ENCODE assay signal across 8 cellular contexts in the genomic region with DNA sequence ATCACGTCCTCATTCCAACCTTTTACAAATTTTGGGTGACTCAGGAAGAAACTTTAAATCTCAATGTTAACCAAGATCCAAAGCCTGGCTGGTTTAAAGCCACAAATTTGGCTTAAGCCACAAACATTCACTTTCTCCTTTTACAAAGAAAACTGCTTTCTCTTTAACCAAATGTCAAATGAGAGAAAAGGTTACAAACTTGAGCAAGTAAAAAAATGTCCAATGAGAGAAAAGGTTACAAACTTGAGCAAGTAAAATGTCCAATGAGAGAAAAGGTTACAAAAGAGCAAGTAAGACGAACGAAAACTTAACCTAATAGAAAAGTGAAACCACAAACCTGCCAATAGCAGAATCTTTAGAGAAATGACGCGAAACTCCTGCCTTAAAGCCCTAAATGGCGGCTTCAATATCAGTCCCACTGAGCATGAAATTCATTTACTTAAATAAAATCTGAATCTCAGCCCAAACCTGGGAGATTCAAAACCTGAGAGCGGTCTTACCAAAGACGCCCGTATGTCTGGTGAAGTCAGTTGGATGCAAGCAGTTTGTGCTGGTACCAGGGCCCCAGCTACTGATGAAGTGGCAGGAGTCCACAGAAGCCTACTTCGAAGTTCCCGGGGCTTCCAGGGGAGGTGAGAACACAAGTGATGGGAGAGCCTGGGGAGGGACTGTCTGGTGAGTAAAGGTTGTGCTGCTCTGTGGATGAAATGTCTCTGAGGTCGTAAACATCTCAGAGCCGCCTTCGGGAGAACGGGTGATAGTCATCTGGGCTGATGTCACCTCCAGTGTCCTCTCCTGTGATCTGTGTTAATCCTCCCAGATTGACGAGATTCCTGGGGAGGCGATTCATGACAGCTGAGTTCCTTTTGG.
DNase-seq lines count a peak whose midpoint lies in the region; ATAC-seq and TF ChIP-seq lines count a peak whose summit lies in the region.

No MANE protein-coding gene starts in this region.

- in situ Hi-C loops in Caki2 (cut with HindIII; ENCODE audit: low pct_unique_long_range_greater_than_20kb, low sequenced_read_pairs) = no loop called here

- TF ChIP-seq CTCF in fibroblast of mammary gland (conservative IDR thresholded peaks at IDR 0.05; ENCODE audit: control insufficient read depth, insufficient read depth, low read depth, low read length) (no peak), omental fat pad (IDR thresholded peaks at IDR 0.05) (no peak)

- H3K4me3 ChIP-seq in fibroblast of mammary gland (ENCODE audit: control insufficient read depth, low read depth, low read length) = peak overlapping the region; percentile 77

- DNase-seq in Caki2 (ENCODE audit: low read depth) (peak; percentile 91), NOMO-1 treated with DMSO at 0.1 percent for 48 hours (lab: John Stamatoyannopoulos, UW; ENCODE audit: unreplicated experiment) (peak; percentile 79), fibroblast of mammary gland (ENCODE audit: low read depth) (peak; percentile 96), omental fat pad (ENCODE audit: low spot score) (no peak), HuH-7.5 (ENCODE audit: low spot score) (no peak)
- peak; percentile 55 for DNase-seq in activated T-cell treated with anti-CD3 and anti-CD28 coated beads, Interleukin-2, amount 50 U/mL, for 1 hour

- peak; percentile 82 for ATAC-seq in GM19372 (IDR thresholded peaks at IDR 0.05; ENCODE audit: low read depth, unreplicated experiment)
- ATAC-seq in HG03439 (IDR thresholded peaks at IDR 0.05; ENCODE audit: unreplicated experiment) = peak; percentile 80
- peak; percentile 85 for ATAC-seq in omental fat pad (ENCODE audit: low FRiP score)

Comparison
In these comparisons a context has a peak if more than half of its experiments do, and no peak if none do; other contexts are left out.
1. DNase-seq: peak in Caki2 (single experiment), NOMO-1 treated with DMSO at 0.1 percent for 48 hours (single experiment), activated T-cell treated with anti-CD3 and anti-CD28 coated beads, Interleukin-2, amount 50 U/mL, for 1 hour (single experiment) and fibroblast of mammary gland (single experiment); none in omental fat pad (single experiment) and HuH-7.5 (single experiment).
2. Peak in every context shown above with its lines, with median percentiles within 50 percentile points of each other: ATAC-seq.